ENCODE assay signal across 1 cellular context in the genomic region with DNA sequence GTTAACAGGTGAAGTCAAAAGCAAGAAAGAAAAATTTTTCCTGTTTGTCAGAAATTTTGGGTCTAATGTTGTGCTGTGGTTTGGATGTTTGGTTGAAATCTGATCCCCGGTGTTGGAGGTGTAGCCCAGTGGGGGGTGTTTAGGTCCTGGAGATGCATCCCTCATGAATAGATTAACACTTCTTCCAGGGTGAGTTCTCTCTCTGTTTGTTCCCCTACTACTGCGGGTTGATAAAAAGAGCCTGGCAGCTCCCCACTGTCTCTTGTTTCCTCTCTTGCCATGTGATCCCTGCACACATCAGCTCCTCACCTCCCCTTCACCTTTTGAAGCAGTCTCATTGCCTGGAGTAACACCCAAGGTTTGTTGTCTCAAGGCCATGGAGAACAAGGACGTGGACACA.
TF ChIP-seq lines count a peak whose summit lies in the region.

No MANE protein-coding gene starts in this region.

TF ChIP-seq in WTC11, 78 proteins besides CTCF, POLR2A, EP300 and RAD21:
- TF ChIP-seq IRF2 (CRISPR knock-in tag; IDR thresholded peaks at IDR 0.05; ENCODE audit: borderline replicate concordance, low read depth): no peak
- TF ChIP-seq, protein P1, sequence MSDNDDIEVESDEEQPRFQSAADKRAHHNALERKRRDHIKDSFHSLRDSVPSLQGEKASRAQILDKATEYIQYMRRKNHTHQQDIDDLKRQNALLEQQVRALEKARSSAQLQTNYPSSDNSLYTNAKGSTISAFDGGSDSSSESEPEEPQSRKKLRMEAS (CRISPR knock-in tag; IDR thresholded peaks at IDR 0.05): no peak
- TF ChIP-seq GRHL2 (CRISPR knock-in tag; IDR thresholded peaks at IDR 0.05; ENCODE audit: insufficient replicate concordance, severe bottlenecking): no peak
- TF ChIP-seq, protein P2, sequence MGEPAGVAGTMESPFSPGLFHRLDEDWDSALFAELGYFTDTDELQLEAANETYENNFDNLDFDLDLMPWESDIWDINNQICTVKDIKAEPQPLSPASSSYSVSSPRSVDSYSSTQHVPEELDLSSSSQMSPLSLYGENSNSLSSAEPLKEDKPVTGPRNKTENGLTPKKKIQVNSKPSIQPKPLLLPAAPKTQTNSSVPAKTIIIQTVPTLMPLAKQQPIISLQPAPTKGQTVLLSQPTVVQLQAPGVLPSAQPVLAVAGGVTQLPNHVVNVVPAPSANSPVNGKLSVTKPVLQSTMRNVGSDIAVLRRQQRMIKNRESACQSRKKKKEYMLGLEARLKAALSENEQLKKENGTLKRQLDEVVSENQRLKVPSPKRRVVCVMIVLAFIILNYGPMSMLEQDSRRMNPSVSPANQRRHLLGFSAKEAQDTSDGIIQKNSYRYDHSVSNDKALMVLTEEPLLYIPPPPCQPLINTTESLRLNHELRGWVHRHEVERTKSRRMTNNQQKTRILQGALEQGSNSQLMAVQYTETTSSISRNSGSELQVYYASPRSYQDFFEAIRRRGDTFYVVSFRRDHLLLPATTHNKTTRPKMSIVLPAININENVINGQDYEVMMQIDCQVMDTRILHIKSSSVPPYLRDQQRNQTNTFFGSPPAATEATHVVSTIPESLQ (CRISPR knock-in tag; IDR thresholded peaks at IDR 0.05): no peak
